In the genomic region with DNA sequence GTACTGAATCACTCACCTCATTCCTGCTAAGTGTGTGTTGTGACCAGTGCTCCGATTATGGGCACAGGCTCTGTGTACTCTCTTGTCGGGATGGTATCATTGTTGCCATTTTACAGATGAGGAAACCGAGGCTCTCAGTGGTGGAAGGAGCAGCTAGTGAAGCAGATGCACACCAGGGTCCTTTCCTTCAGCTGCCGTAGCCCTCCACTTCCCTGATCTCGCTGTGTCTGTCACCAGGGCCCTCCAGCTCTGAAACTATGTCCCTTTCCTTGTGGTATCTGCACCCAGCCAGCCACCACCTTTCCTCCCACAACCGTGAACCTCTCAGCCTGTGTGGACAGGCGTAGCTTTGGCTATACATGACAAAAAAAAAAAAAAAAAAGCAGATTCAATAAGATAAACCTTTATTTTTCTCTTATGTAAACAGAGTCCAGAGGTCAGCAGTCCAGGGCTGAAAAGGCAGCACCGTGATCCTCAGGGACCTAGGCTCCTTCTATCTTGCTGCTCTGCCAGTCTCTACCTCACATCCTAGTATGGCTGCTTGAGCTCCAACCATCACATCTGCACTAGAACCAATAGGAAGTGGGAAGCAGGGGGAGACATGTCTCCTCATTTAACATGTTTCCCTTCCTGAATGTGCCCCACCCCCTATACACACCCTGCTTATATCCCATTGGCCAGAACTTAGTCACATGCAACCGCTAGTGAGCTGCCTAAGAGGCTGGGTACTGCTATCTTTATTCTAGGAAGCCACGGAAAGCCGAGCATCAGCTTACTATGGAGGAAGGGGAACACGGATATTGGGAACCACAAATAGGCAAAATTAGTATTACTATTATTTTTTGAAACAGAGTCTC, we compare ENCODE assay signal across 21 cellular contexts. TPM values are rescaled to one million over a fixed set of nuclear protein-coding genes. Genes with fewer than 3 reads are reported as not detected.
DNase-seq lines count a peak whose midpoint lies in the region; ATAC-seq and TF ChIP-seq lines count a peak whose summit lies in the region.
"Had no signal": no experiment of that assay in that cellular context is flagged by ENCODE, and none has a peak within 500 bp of the region (broad histone marks: within the 10 kb centered on the region; RNA-seq: fewer than 3 reads in every experiment).

No MANE protein-coding gene starts in this region.

- CTCF ChIA-PET in WTC11 (lab: Charles Lee): interaction anchor here (1.0 to 1.8 kb wide), 5 partner anchors 8 to 87 kb away, joined by 3 to 6 read pairs (median 4); partner anchors contain the start of gene TMEM51

- H3K27ac Mint-ChIP-seq in WTC11: peak overlapping the region; percentile 91; the same call in 1 of the 2 replicates
- H3K27ac Mint-ChIP-seq: activated naive CD8-positive, alpha-beta T cell treated with anti-CD3 and anti-CD28 coated beads, Interleukin-2, amount 50 U/mL, for 24 hours; T-helper 2 cell treated with Interferon-gamma antibody and Interleukin-4, amounts not matched to agents 5 μg/mL and 100 μg/mL, for 36 hours had no signal

- H3K27me3 ChIP-seq in stomach: no peaks in the 10 kb centered on the region
- H3K27me3 ChIP-seq: brain microvascular endothelial cell, upper lobe of left lung had no signal

- ATAC-seq in WTC11: no peak
- ATAC-seq in GM19324 (IDR thresholded peaks at IDR 0.05; ENCODE audit: low FRiP score, unreplicated experiment): no peak
- ATAC-seq: activated naive CD8-positive, alpha-beta T cell treated with anti-CD3 and anti-CD28 coated beads, Interleukin-2, amount 50 U/mL, for 24 hours; SK-N-SH treated with all-trans-retinoic acid at 6 μM for 48 hours had no signal

- H3K27ac ChIP-seq in stomach: peak overlapping the region; percentile 84 to 95 (median 90)
- H3K27ac ChIP-seq: brain microvascular endothelial cell, upper lobe of left lung had no signal

- peaks cover 56% of the 10 kb centered on the region for H3K4me1 Mint-ChIP-seq in WTC11
- H3K4me1 Mint-ChIP-seq: activated naive CD8-positive, alpha-beta T cell treated with anti-CD3 and anti-CD28 coated beads, Interleukin-2, amount 50 U/mL, for 24 hours; CD8-positive, alpha-beta memory T cell had no signal

- H3K36me3 ChIP-seq in stomach: peaks cover 0 to 10% (median 0%) of the 10 kb centered on the region in 4 donors
- H3K36me3 ChIP-seq: brain microvascular endothelial cell had no signal

- no peaks in the 10 kb centered on the region for H3K9me3 ChIP-seq in stomach
- H3K9me3 ChIP-seq: upper lobe of left lung had no signal

- TF ChIP-seq POLR2A in stomach (IDR thresholded peaks at IDR 0.05): no peak

- H3K9me3 Mint-ChIP-seq in WTC11: no peaks in the 10 kb centered on the region
- H3K9me3 Mint-ChIP-seq: activated naive CD8-positive, alpha-beta T cell treated with anti-CD3 and anti-CD28 coated beads, Interleukin-2, amount 50 U/mL, for 24 hours; CD8-positive, alpha-beta memory T cell; T-helper 2 cell treated with Interferon-gamma antibody and Interleukin-4, amounts not matched to agents 5 μg/mL and 100 μg/mL, for 36 hours had no signal

- H3K4me3 Mint-ChIP-seq in WTC11: no peak overlapping the region
- H3K4me3 Mint-ChIP-seq: activated naive CD8-positive, alpha-beta T cell treated with anti-CD3 and anti-CD28 coated beads, Interleukin-2, amount 50 U/mL, for 24 hours; T-helper 2 cell treated with Interferon-gamma antibody and Interleukin-4, amounts not matched to agents 5 μg/mL and 100 μg/mL, for 36 hours had no signal

- DNase-seq in NCI-H82 (lab: John Stamatoyannopoulos, UW) (peak; percentile 26), NCI-H82 treated with DMSO at 0.1 percent for 48 hours (lab: John Stamatoyannopoulos, UW; ENCODE audit: unreplicated experiment) (no peak), WTC11 (ENCODE audit: low spot score) (no peak), kidney tubule cell (ENCODE audit: low spot score) (peak; percentile 41), stomach (no peak), D341Med (ENCODE audit: low spot score) (no peak), activated gamma-delta T cell treated with Interleukin-2 at 50 U/mL for 16 hours (no peak)
- DNase-seq: 8988T; activated CD8-positive, alpha-beta memory T cell treated with anti-CD3 and anti-CD28 coated beads, Interleukin-2, amount 50 U/mL, for 48 hours; activated naive CD8-positive, alpha-beta T cell treated with anti-CD3 and anti-CD28 coated beads, Interleukin-2, amount 50 U/mL, for 24 hours; AML-193; brain microvascular endothelial cell; CD8-positive, alpha-beta memory T cell; KBM-7; NCI-H524 treated with DMSO at 0.1 percent for 48 hours; stimulated activated CD4-positive, alpha-beta T cell treated with anti-CD3 and anti-CD28 coated beads, Interleukin-2, amount 100 ng/mL, for 48 hours; stimulated activated naive CD4-positive, alpha-beta T cell treated with Interleukin-2 at 50 U/mL for 16 hours had no signal

- POLR2A ChIA-PET in WTC11 (lab: Charles Lee): interaction anchor here (0.9 to 1.1 kb wide), 2 partner anchors 45 to 1764 kb away, joined by 3 to 4 read pairs; no protein-coding TSS in a partner anchor

- peaks cover 53 to 86% (median 69%) of the 10 kb centered on the region in 4 donors for H3K4me1 ChIP-seq in stomach

- TF ChIP-seq EP300 in stomach (IDR thresholded peaks at IDR 0.05): no peak

- H3K4me3 ChIP-seq in stomach: no peak overlapping the region
- H3K4me3 ChIP-seq: upper lobe of left lung had no signal

- no peak for TF ChIP-seq CTCF in WTC11 (IDR thresholded peaks at IDR 0.05)
- no peak for TF ChIP-seq CTCF in stomach (IDR thresholded peaks at IDR 0.05)

- H3K36me3 Mint-ChIP-seq in WTC11: no peaks in the 10 kb centered on the region
- H3K36me3 Mint-ChIP-seq: CD8-positive, alpha-beta memory T cell had no signal

- intact Hi-C loops in stomach (cut with DNase I; ENCODE audit: low total_unique reads): loop anchor here (5.0 kb wide), 1 partner anchor 41 kb away; no protein-coding TSS in a partner anchor

- no peaks in the 10 kb centered on the region for H3K27me3 Mint-ChIP-seq in WTC11 (ENCODE audit: low read depth)

- 52 to 64% (median 61%) methylated on average over 12 of the region's 12 CpGs for WGBS in stomach, 5 donors

TF ChIP-seq in WTC11, 78 proteins besides CTCF, POLR2A, EP300 and RAD21 (continues in another document):
- TF ChIP-seq FOXK1 (CRISPR knock-in tag; IDR thresholded peaks at IDR 0.05) (no peak), HMGXB4 (CRISPR knock-in tag; IDR thresholded peaks at IDR 0.05) (no peak), SMAD4 (CRISPR knock-in tag; IDR thresholded peaks at IDR 0.05) (no peak), HMGA2 (CRISPR knock-in tag; IDR thresholded peaks at IDR 0.05) (no peak), IRF2 (CRISPR knock-in tag; IDR thresholded peaks at IDR 0.05; ENCODE audit: borderline replicate concordance, low read depth) (no peak), ZNF416 (CRISPR knock-in tag; IDR thresholded peaks at IDR 0.05) (no peak), CDX4 (CRISPR knock-in tag; IDR thresholded peaks at IDR 0.05; ENCODE audit: borderline replicate concordance) (no peak), EMX1 (CRISPR knock-in tag; IDR thresholded peaks at IDR 0.05) (no peak)
- TF ChIP-seq, protein P1, sequence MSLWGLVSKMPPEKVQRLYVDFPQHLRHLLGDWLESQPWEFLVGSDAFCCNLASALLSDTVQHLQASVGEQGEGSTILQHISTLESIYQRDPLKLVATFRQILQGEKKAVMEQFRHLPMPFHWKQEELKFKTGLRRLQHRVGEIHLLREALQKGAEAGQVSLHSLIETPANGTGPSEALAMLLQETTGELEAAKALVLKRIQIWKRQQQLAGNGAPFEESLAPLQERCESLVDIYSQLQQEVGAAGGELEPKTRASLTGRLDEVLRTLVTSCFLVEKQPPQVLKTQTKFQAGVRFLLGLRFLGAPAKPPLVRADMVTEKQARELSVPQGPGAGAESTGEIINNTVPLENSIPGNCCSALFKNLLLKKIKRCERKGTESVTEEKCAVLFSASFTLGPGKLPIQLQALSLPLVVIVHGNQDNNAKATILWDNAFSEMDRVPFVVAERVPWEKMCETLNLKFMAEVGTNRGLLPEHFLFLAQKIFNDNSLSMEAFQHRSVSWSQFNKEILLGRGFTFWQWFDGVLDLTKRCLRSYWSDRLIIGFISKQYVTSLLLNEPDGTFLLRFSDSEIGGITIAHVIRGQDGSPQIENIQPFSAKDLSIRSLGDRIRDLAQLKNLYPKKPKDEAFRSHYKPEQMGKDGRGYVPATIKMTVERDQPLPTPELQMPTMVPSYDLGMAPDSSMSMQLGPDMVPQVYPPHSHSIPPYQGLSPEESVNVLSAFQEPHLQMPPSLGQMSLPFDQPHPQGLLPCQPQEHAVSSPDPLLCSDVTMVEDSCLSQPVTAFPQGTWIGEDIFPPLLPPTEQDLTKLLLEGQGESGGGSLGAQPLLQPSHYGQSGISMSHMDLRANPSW (CRISPR knock-in tag; conservative IDR thresholded peaks at IDR 0.05; ENCODE audit: low read depth): no peak

RNA-seq across cellular contexts. Expression of gene TMEM51, which starts 44.3 kb away (rescaled TPM):
- 9.2 to 10.4 TPM (median 9.4 TPM) in 3 replicates for total RNA-seq in WTC11 (2021)
- total RNA-seq in stomach: 10 to 100 TPM in 4 of 5 donors, 1 to 10 TPM in 1; 1.2 to 32.2 (median 13.8) TPM
- 10 to 100 TPM; 13.6 to 18.2 (median 17.2) TPM for polyA plus RNA-seq in stomach
- polyA plus RNA-seq: CD8-positive, alpha-beta memory T cell had no signal

RNA-seq across cellular contexts. Expression of gene FHAD1, which starts 49.2 kb away (rescaled TPM):
- total RNA-seq in WTC11 (2021) (2.6 to 3.0 TPM (median 2.9 TPM) in 3 replicates), stomach (1 to 10 TPM in 2 of 5 donors, under 1 TPM in 1, not detected in 2; 0.45 to 5.1 (median 2.9) TPM)
- polyA plus RNA-seq in stomach: 1 to 10 TPM in 2 of 3 donors, under 1 TPM in 1; 0.38 to 1.7 (median 1.1) TPM
- total RNA-seq: CD8-positive, alpha-beta memory T cell had no signal
- polyA plus RNA-seq: CD8-positive, alpha-beta memory T cell had no signal

Comparison
In these comparisons a context has a peak if more than half of its experiments do, and no peak if none do; other contexts are left out.
1. DNase-seq: peak in NCI-H82 (single experiment) and kidney tubule cell (single experiment); none in NCI-H82 treated with DMSO at 0.1 percent for 48 hours (single experiment), WTC11 (single experiment), stomach (single experiment), D341Med (single experiment) and activated gamma-delta T cell treated with Interleukin-2 at 50 U/mL for 16 hours (single experiment).